ENCODE assay signal across 22 cellular contexts in genomic region chr5:150309101-150309897, GRCh38. TPM values are rescaled to one million over a fixed set of nuclear protein-coding genes. Genes with fewer than 3 reads are reported as not detected.
DNase-seq lines count a peak whose midpoint lies in the region; ATAC-seq and TF ChIP-seq lines count a peak whose summit lies in the region.
"Had no signal": no experiment of that assay in that cellular context is flagged by ENCODE, and none has a peak within 500 bp of the region (broad histone marks: within the 10 kb centered on the region; RNA-seq: fewer than 3 reads in every experiment).

No MANE protein-coding gene starts in this region.

- POLR2A ChIA-PET in WTC11 (lab: Charles Lee) (no interaction called here), A673 (lab: Charles Lee; ENCODE audit: low non-redundant PET) (interaction anchor here (0.5 kb wide), 1 partner anchor 686 kb away, joined by 4 read pairs; no protein-coding TSS in a partner anchor)

- CTCF ChIA-PET in WTC11 (lab: Charles Lee) (interaction anchor here (1.2 kb wide), 2 partner anchors 42 to 131 kb away, joined by 3 read pairs; no protein-coding TSS in a partner anchor), A673 (lab: Charles Lee) (no interaction called here)

- H3K9me3 ChIP-seq in neural progenitor cell (ENCODE audit: low read depth) (no peaks in the 10 kb centered on the region), A673 (ENCODE audit: low read depth, low read length, poor library complexity, severe bottlenecking) (no peaks in the 10 kb centered on the region)
- H3K9me3 ChIP-seq: tibial artery had no signal

- peak; percentile 63 for ATAC-seq in WTC11
- ATAC-seq: activated CD4-positive, CD25-positive, alpha-beta regulatory T cell treated with anti-CD3 and anti-CD28 coated beads, Interleukin-2, amount 50 U/mL, for 24 hours; activated CD8-positive, alpha-beta memory T cell treated with anti-CD3 and anti-CD28 coated beads, Interleukin-2, amount 10 ng/mL, durations not matched to agents 7 days and 5 days; T-helper 17 cell had no signal

- H3K4me3 Mint-ChIP-seq in WTC11 (no peak overlapping the region), neural progenitor cell (no peak overlapping the region)
- H3K4me3 Mint-ChIP-seq: activated CD8-positive, alpha-beta memory T cell treated with anti-CD3 and anti-CD28 coated beads, Interleukin-2, amount 10 ng/mL, durations not matched to agents 7 days and 5 days; CD4-positive, CD25-positive, alpha-beta regulatory T cell; T-helper 17 cell had no signal

- H3K4me1 ChIP-seq in neural progenitor cell (peaks cover 15% of the 10 kb centered on the region), A673 (ENCODE audit: insufficient read depth, low read length, poor library complexity, severe bottlenecking) (peaks cover 8% of the 10 kb centered on the region)
- H3K4me1 ChIP-seq: parathyroid adenoma, tibial artery had no signal

- no peak overlapping the region for H3K9ac ChIP-seq in neural progenitor cell
- H3K9ac ChIP-seq: parathyroid adenoma had no signal

- no TSS peak for BruUV-seq in A673 (replicated peaks; lab: Mats Ljungman, UMichigan)

- H3K4me3 ChIP-seq in neural progenitor cell, result no peak overlapping the region
- no peak overlapping the region for H3K4me3 ChIP-seq in A673 (ENCODE audit: low read depth, low read length, poor library complexity, severe bottlenecking)
- H3K4me3 ChIP-seq: tibial artery had no signal

- H3K9me3 Mint-ChIP-seq in WTC11 (no peaks in the 10 kb centered on the region), neural progenitor cell (no peaks in the 10 kb centered on the region)

- no peak overlapping the region for H2AFZ ChIP-seq in neural progenitor cell (replicated peaks)
- H2AFZ ChIP-seq: parathyroid adenoma had no signal

- H3K27ac ChIP-seq in neural progenitor cell, result no peak overlapping the region
- H3K27ac ChIP-seq in A673 (ENCODE audit: low read depth, low read length, poor library complexity, severe bottlenecking), result no peak overlapping the region
- H3K27ac ChIP-seq: 22Rv1, parathyroid adenoma, tibial artery had no signal

- TF ChIP-seq CTCF in WTC11 (IDR thresholded peaks at IDR 0.05) (no peak), neural progenitor cell (IDR thresholded peaks at IDR 0.05) (no peak), A673 (conservative IDR thresholded peaks at IDR 0.05; ENCODE audit: low read depth, low read length) (no peak)

- H3K36me3 ChIP-seq in neural progenitor cell (no peaks in the 10 kb centered on the region), A673 (ENCODE audit: insufficient read depth, low read length, poor library complexity, severe bottlenecking) (no peaks in the 10 kb centered on the region)
- H3K36me3 ChIP-seq: tibial artery had no signal

- H3K27me3 Mint-ChIP-seq in WTC11 (ENCODE audit: low read depth), result no peaks in the 10 kb centered on the region
- H3K27me3 Mint-ChIP-seq in neural progenitor cell (ENCODE audit: insufficient read depth, low read depth), result peaks cover 11% of the 10 kb centered on the region

- no peaks in the 10 kb centered on the region for H3K27me3 ChIP-seq in neural progenitor cell
- H3K27me3 ChIP-seq in A673 (replicated peaks; ENCODE audit: insufficient read depth, low read depth, low read length, poor library complexity), result no peaks in the 10 kb centered on the region

- peak; percentile 58 for DNase-seq in DMS 273 (lab: John Stamatoyannopoulos, UW; ENCODE audit: unreplicated experiment)
- DNase-seq in DMS 273 treated with DMSO at 0.1 percent for 48 hours (lab: John Stamatoyannopoulos, UW), result no peak
- peak; percentile 19 for DNase-seq in NAMALWA (ENCODE audit: low spot score)
- no peak for DNase-seq in WTC11 (ENCODE audit: low spot score)
- DNase-seq in neural progenitor cell (ENCODE audit: low spot score), result peak; percentile 71
- DNase-seq in A673 (ENCODE audit: low spot score), result no peak
- no peak for DNase-seq in Kasumi-1 (lab: John Stamatoyannopoulos, UW)
- DNase-seq in NCI-H774 (lab: John Stamatoyannopoulos, UW), result no peak
- DNase-seq: activated CD8-positive, alpha-beta memory T cell treated with anti-CD3 and anti-CD28 coated beads, Interleukin-2, amount 10 ng/mL, durations not matched to agents 7 days and 5 days; activated gamma-delta T cell; EL; GOT3; hippocampal formation; NCI-H187 treated with DMSO at 0.1 percent for 48 hours; NK-92 treated with Interleukin-12 subunit alpha and Interleukin-12 subunit beta, amount 100 ng/mL, for 24 hours; T-helper 17 cell; tibial artery had no signal

- H3K79me2 ChIP-seq in neural progenitor cell (ENCODE audit: low read depth), result no peaks in the 10 kb centered on the region
- H3K79me2 ChIP-seq: parathyroid adenoma had no signal

- H3K36me3 Mint-ChIP-seq in WTC11 (no peaks in the 10 kb centered on the region), neural progenitor cell (no peaks in the 10 kb centered on the region)
- H3K36me3 Mint-ChIP-seq: activated CD8-positive, alpha-beta memory T cell treated with anti-CD3 and anti-CD28 coated beads, Interleukin-2, amount 10 ng/mL, durations not matched to agents 7 days and 5 days; CD4-positive, CD25-positive, alpha-beta regulatory T cell had no signal

- H4K20me1 ChIP-seq in neural progenitor cell (ENCODE audit: low read depth), result no peaks in the 10 kb centered on the region

- peaks cover 19% of the 10 kb centered on the region for H3F3A ChIP-seq in neural progenitor cell (ENCODE audit: low read depth)

- H3K27ac Mint-ChIP-seq in WTC11 (no peak overlapping the region), neural progenitor cell (peak overlapping the region; percentile 77)
- H3K27ac Mint-ChIP-seq: activated CD8-positive, alpha-beta memory T cell treated with anti-CD3 and anti-CD28 coated beads, Interleukin-2, amount 10 ng/mL, durations not matched to agents 7 days and 5 days; CD4-positive, CD25-positive, alpha-beta regulatory T cell; T-helper 17 cell had no signal

- H3K4me1 Mint-ChIP-seq in WTC11, result peaks cover 31% of the 10 kb centered on the region
- H3K4me1 Mint-ChIP-seq in neural progenitor cell, result peaks cover 76% of the 10 kb centered on the region
- H3K4me1 Mint-ChIP-seq: CD4-positive, CD25-positive, alpha-beta regulatory T cell had no signal

- H3K4me2 ChIP-seq in neural progenitor cell, result no peak overlapping the region

- intact Hi-C loops in A673 (cut with micrococcal nuclease; ENCODE audit: unreplicated experiment), result no loop called here

TF ChIP-seq in WTC11, 78 proteins besides CTCF, POLR2A, EP300 and RAD21:
- TF ChIP-seq PREB (CRISPR knock-in tag; IDR thresholded peaks at IDR 0.05; ENCODE audit: borderline replicate concordance), result no peak
- TF ChIP-seq CBFB (CRISPR knock-in tag; IDR thresholded peaks at IDR 0.05; ENCODE audit: low read depth), result no peak
- TF ChIP-seq OVOL2 (CRISPR knock-in tag; IDR thresholded peaks at IDR 0.05; ENCODE audit: borderline replicate concordance), result no peak
- TF ChIP-seq E2F5 (CRISPR knock-in tag; IDR thresholded peaks at IDR 0.05), result no peak
- no peak for TF ChIP-seq IRF2 (CRISPR knock-in tag; IDR thresholded peaks at IDR 0.05; ENCODE audit: borderline replicate concordance, low read depth)
TF ChIP-seq in WTC11: peak in this region for 0.

RNA-seq across cellular contexts. Expression of gene ARSI, which starts 6.6 kb away (rescaled TPM):
- total RNA-seq in WTC11 (2021) (5.9 to 6.9 TPM (median 6.6 TPM) in 3 replicates), neural progenitor cell (ENCODE audit: low replicate concordance) (4.2 and 13.1 TPM in 2 replicates), A673 (2021) (0.15 and 0.30 TPM in 2 replicates)
- total RNA-seq: activated CD8-positive, alpha-beta memory T cell treated with anti-CD3 and anti-CD28 coated beads, Interleukin-2, amount 10 ng/mL, durations not matched to agents 7 days and 5 days; CD4-positive, CD25-positive, alpha-beta regulatory T cell; HT-29; T-helper 17 cell had no signal

RNA-seq across cellular contexts. Expression of gene CAMK2A, which starts 19.7 kb away (rescaled TPM):
- total RNA-seq in WTC11 (2021), result 0.13 to 0.16 TPM (median 0.14 TPM) in 3 replicates
- 0.09 and 0.28 TPM in 2 replicates for total RNA-seq in neural progenitor cell (ENCODE audit: low replicate concordance)
- total RNA-seq in A673 (2021), result not detected in 2 replicates
- total RNA-seq: activated CD8-positive, alpha-beta memory T cell treated with anti-CD3 and anti-CD28 coated beads, Interleukin-2, amount 10 ng/mL, durations not matched to agents 7 days and 5 days; CD4-positive, CD25-positive, alpha-beta regulatory T cell; HT-29; T-helper 17 cell had no signal

RNA-seq across cellular contexts. Expression of gene TCOF1, which starts 48.2 kb away (rescaled TPM):
- 130 to 174 TPM (median 133 TPM) in 3 replicates for total RNA-seq in WTC11 (2021)
- total RNA-seq in neural progenitor cell (ENCODE audit: low replicate concordance), result 37.9 and 79.8 TPM in 2 replicates
- total RNA-seq in A673 (2021), result 109 TPM in 2 replicates

Comparison
In these comparisons a context has a peak if more than half of its experiments do, and no peak if none do; other contexts are left out.
1. DNase-seq: peak in DMS 273 (single experiment), NAMALWA (single experiment) and neural progenitor cell (single experiment); none in DMS 273 treated with DMSO at 0.1 percent for 48 hours (single experiment), WTC11 (single experiment), A673 (single experiment), Kasumi-1 (0 of 2) and NCI-H774 (single experiment).